9 cellular contexts compared by ENCODE assay signal in genomic region chr1:169928438-169929209, GRCh38. TPM values are rescaled to one million over a fixed set of nuclear protein-coding genes. Genes with fewer than 3 reads are reported as not detected.
DNase-seq lines count a peak whose midpoint lies in the region; ATAC-seq and TF ChIP-seq lines count a peak whose summit lies in the region.
"Had no signal": no experiment of that assay in that cellular context is flagged by ENCODE, and none has a peak within 500 bp of the region (broad histone marks: within the 10 kb centered on the region; RNA-seq: fewer than 3 reads in every experiment).

No MANE protein-coding gene starts in this region.

- H3K36me3 Mint-ChIP-seq in CD14-positive monocyte = no peaks in the 10 kb centered on the region

- no peak for DNase-seq in CD14-positive monocyte (ENCODE audit: low spot score)
- DNase-seq in NCI-H460 (ENCODE audit: extremely low read depth, low read depth) = peak; percentile 60
- no peak for DNase-seq in body of pancreas
- DNase-seq in left colon = no peak
- no peak for DNase-seq in upper lobe of left lung
- DNase-seq in activated naive CD4-positive, alpha-beta T cell treated with Interleukin-2 at 50 U/mL for 16 hours = no peak
- DNase-seq: left cardiac atrium had no signal

- no peaks in the 10 kb centered on the region for H3K9me3 Mint-ChIP-seq in CD14-positive monocyte

- WGBS in body of pancreas, 2 donors = 28 to 37% methylated on average over 5 to 6 of the region's 6 CpGs
- WGBS in upper lobe of left lung, 2 donors = 40 to 45% methylated on average over 6 of the region's 6 CpGs

- TF ChIP-seq CTCF in CD14-positive monocyte (IDR thresholded peaks at IDR 0.05) = peak; percentile 79
- TF ChIP-seq CTCF in body of pancreas (IDR thresholded peaks at IDR 0.05) = peak; percentile 12 to 79 (median 67)
- peak in 4 of 6 experiments; percentile 45 to 69 (median 64) for TF ChIP-seq CTCF in upper lobe of left lung (IDR thresholded peaks at IDR 0.05)

- no peaks in the 10 kb centered on the region for H3K27me3 ChIP-seq in body of pancreas
- H3K27me3 ChIP-seq in upper lobe of left lung = no peaks in the 10 kb centered on the region

- intact Hi-C loops in CD14-positive monocyte (cut with micrococcal nuclease) (loop anchor here in 1 of 2 donors (10.0 kb wide), 1 partner anchor 996 kb away; no protein-coding TSS in a partner anchor), body of pancreas (cut with DNase I) (no loop called here), left colon (cut with DNase I, micrococcal nuclease) (loop anchor here in 1 of 2 donors (10.0 kb wide), 1 partner anchor 956 kb away; no protein-coding TSS in a partner anchor)

- TF ChIP-seq EP300 in upper lobe of left lung (IDR thresholded peaks at IDR 0.05) = no peak

- no peaks in the 10 kb centered on the region for H3K36me3 ChIP-seq in body of pancreas (replicated peaks in 1 of 2; ENCODE audit: insufficient read depth in 1 of 2, low read depth in 2 of 2)
- H3K36me3 ChIP-seq in upper lobe of left lung = no peaks in the 10 kb centered on the region

- H3K9me3 ChIP-seq in body of pancreas (no peaks in the 10 kb centered on the region), upper lobe of left lung (no peaks in the 10 kb centered on the region)

- no peak overlapping the region for H3K27ac ChIP-seq in body of pancreas
- H3K27ac ChIP-seq in upper lobe of left lung = no peak overlapping the region

- H3K4me1 Mint-ChIP-seq in CD14-positive monocyte = no peaks in the 10 kb centered on the region

- ATAC-seq in GM18519 (IDR thresholded peaks at IDR 0.05; ENCODE audit: low FRiP score, unreplicated experiment) = peak; percentile 48
- ATAC-seq in HG03342 (IDR thresholded peaks at IDR 0.05; ENCODE audit: unreplicated experiment) = peak; percentile 70
- ATAC-seq in body of pancreas = peak; percentile 45
- ATAC-seq in left colon = peak; percentile 61
- ATAC-seq in upper lobe of left lung (ENCODE audit: low FRiP score in 2 of 2) = peak in 1 of 2 donors; percentile 68

- TF ChIP-seq POLR2A in body of pancreas (IDR thresholded peaks at IDR 0.05) = no peak
- TF ChIP-seq POLR2A in upper lobe of left lung (IDR thresholded peaks at IDR 0.05) = no peak

- H3K4me1 ChIP-seq in body of pancreas (no peaks in the 10 kb centered on the region), upper lobe of left lung (peaks cover 0 to 4% (median 0%) of the 10 kb centered on the region in 4 donors)

- no peak overlapping the region for H3K27ac Mint-ChIP-seq in CD14-positive monocyte

- no peaks in the 10 kb centered on the region for H3K27me3 Mint-ChIP-seq in CD14-positive monocyte (ENCODE audit: low read depth in 3 of 3)

- H3K4me3 ChIP-seq in body of pancreas (no peak overlapping the region), upper lobe of left lung (no peak overlapping the region)

- H3K4me3 Mint-ChIP-seq in CD14-positive monocyte = no peak overlapping the region

RNA-seq across cellular contexts. Expression of gene SCYL3, which starts 34.9 kb away (rescaled TPM):
- 1 to 10 TPM; 2.3 to 3.6 TPM for polyA plus RNA-seq in CD14-positive monocyte
- total RNA-seq in NCI-H460 (2014; rRNA removed; shearing (Covaris generic)) = 5.7 and 8.4 TPM in 2 replicates
- polyA plus RNA-seq in NCI-H460 (2014; cell fraction: nucleus; rRNA removed) = 4.9 and 8.8 TPM in 2 replicates
- total RNA-seq in body of pancreas (1 to 10 TPM; 7.0 to 7.3 TPM), left colon (10 to 100 TPM; 14.7 to 15.4 TPM), upper lobe of left lung (10 to 100 TPM in 4 of 6 donors, 1 to 10 TPM in 2; 6.4 to 15.1 (median 10.7) TPM)
